In genomic region chrX:118893923-118894322, GRCh38 we compare ENCODE assay signal across 7 cellular contexts.
"Had no signal": no experiment of that assay in that cellular context is flagged by ENCODE, and none has a peak within 500 bp of the region (broad histone marks: within the 10 kb centered on the region; RNA-seq: fewer than 3 reads in every experiment).

No MANE protein-coding gene starts in this region.

- ATAC-seq: HepG2 had no signal

- H3K27ac ChIP-seq: HL-60, KMS-11 had no signal

- DNase-seq: IMR-90, KBM-7, KG1 had no signal

- H3K4me2 ChIP-seq: KMS-11 had no signal

- H3K9ac ChIP-seq: KMS-11 had no signal

- FAIRE-seq: HepG2, HTR-8/SVneo had no signal
